Comparison of ENCODE assay signal across 8 cellular contexts in the genomic region with DNA sequence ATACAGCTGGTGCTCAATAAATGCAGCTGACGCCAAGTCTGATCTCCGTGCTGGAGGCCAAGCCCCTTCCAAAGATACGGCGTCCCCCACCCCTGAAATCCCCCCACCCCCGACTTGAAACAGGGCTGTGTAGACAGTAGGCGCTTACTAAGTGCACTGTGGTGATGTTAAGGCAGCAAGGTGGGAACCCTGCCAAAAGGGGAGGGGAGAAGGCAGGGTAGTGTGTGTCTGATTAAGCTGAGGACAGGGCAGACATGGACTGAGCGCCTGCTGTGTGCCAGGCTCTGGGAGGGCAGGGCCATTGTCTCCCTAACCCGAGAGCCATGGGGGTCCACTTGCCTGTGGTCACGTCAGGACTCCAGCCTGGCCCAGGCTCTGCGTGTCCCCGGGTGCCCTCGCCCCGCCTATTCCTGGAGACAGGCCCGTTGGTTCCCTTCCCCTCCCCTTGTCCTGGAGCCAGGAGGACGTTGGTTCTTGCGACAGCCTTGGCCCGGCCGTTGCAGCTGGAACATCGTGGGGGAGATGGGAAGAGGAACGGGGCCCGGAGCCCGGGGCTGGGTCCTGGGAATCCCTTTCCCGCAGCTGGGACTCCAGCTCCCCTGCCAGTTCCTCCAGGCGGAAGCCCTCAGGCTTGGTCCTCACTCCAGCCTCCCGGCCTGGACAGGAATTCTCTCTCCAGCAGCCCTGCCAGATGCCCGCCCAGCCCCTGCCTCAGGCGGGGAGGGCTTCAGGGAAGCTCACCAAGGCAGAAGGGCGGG. TPM values are rescaled to one million over a fixed set of nuclear protein-coding genes. Genes with fewer than 3 reads are reported as not detected.
DNase-seq lines count a peak whose midpoint lies in the region; ATAC-seq and TF ChIP-seq lines count a peak whose summit lies in the region.

No MANE protein-coding gene starts in this region.

- H3K4me3 Mint-ChIP-seq in stimulated activated memory B cell treated with anti-CD40 and anti-IgM and Interleukin-4, amounts not matched to agents 10 μg/mL and 1 μg/mL and 100 μg/mL, for 72 hours: no peak overlapping the region
- no peak overlapping the region for H3K4me3 Mint-ChIP-seq in progenitor cell of endocrine pancreas (ENCODE audit: low read depth)

- no peak overlapping the region for H3K27ac Mint-ChIP-seq in stimulated activated memory B cell treated with anti-CD40 and anti-IgM and Interleukin-4, amounts not matched to agents 10 μg/mL and 1 μg/mL and 100 μg/mL, for 72 hours
- H3K27ac Mint-ChIP-seq in progenitor cell of endocrine pancreas: no peak overlapping the region

- peaks cover 12% of the 10 kb centered on the region for H3K4me1 Mint-ChIP-seq in stimulated activated memory B cell treated with anti-CD40 and anti-IgM and Interleukin-4, amounts not matched to agents 10 μg/mL and 1 μg/mL and 100 μg/mL, for 72 hours
- no peaks in the 10 kb centered on the region for H3K4me1 Mint-ChIP-seq in progenitor cell of endocrine pancreas (ENCODE audit: low read depth)

- H3K4me1 ChIP-seq in duodenal mucosa (ENCODE audit: control insufficient read depth in 1 of 2, insufficient read depth in 2 of 2, low read length in 2 of 2) (no peaks in the 10 kb centered on the region), mucosa of descending colon (ENCODE audit: low read depth) (peaks cover 3% of the 10 kb centered on the region)

- no peaks in the 10 kb centered on the region for H3K36me3 ChIP-seq in duodenal mucosa (ENCODE audit: control insufficient read depth in 1 of 2, insufficient read depth in 2 of 2, low read length in 2 of 2)
- no peaks in the 10 kb centered on the region for H3K36me3 ChIP-seq in mucosa of descending colon (ENCODE audit: low read depth)

- H3K27me3 Mint-ChIP-seq in stimulated activated memory B cell treated with anti-CD40 and anti-IgM and Interleukin-4, amounts not matched to agents 10 μg/mL and 1 μg/mL and 100 μg/mL, for 72 hours: peaks cover 67% of the 10 kb centered on the region
- peaks cover 16% of the 10 kb centered on the region for H3K27me3 Mint-ChIP-seq in progenitor cell of endocrine pancreas

- TF ChIP-seq CTCF in mucosa of descending colon (IDR thresholded peaks at IDR 0.05): no peak
- no peak for TF ChIP-seq CTCF in progenitor cell of endocrine pancreas (IDR thresholded peaks at IDR 0.05; ENCODE audit: unreplicated experiment)

- intact Hi-C loops in mucosa of descending colon (cut with DNase I, micrococcal nuclease): loop anchor here in 1 of 2 donors (10.0 kb wide), 1 partner anchor 134 kb away; a partner anchor contains a TSS

- H3K9me3 ChIP-seq in duodenal mucosa (ENCODE audit: control insufficient read depth in 1 of 2, low read length in 2 of 2) (no peaks in the 10 kb centered on the region), mucosa of descending colon (no peaks in the 10 kb centered on the region)

- ATAC-seq in mucosa of descending colon: peak; percentile 84
- no peak for ATAC-seq in stimulated activated memory B cell treated with anti-CD40 and anti-IgM and Interleukin-4, amounts not matched to agents 10 μg/mL and 1 μg/mL and 100 μg/mL, for 72 hours

- H3K9me3 Mint-ChIP-seq in stimulated activated memory B cell treated with anti-CD40 and anti-IgM and Interleukin-4, amounts not matched to agents 10 μg/mL and 1 μg/mL and 100 μg/mL, for 72 hours: no peaks in the 10 kb centered on the region
- no peaks in the 10 kb centered on the region for H3K9me3 Mint-ChIP-seq in progenitor cell of endocrine pancreas (ENCODE audit: low read depth)

- DNase-seq in GF-D8 (lab: John Stamatoyannopoulos, UW) (peak; percentile 60), NCI-H69 (lab: John Stamatoyannopoulos, UW) (peak; percentile 85), mucosa of descending colon (peak; percentile 75 to 86 (median 75)), progenitor cell of endocrine pancreas (ENCODE audit: low spot score, unreplicated experiment) (no peak), NCI-H1436 treated with DMSO at 0.1 percent for 48 hours (lab: John Stamatoyannopoulos, UW) (no peak), NCI-H187 (lab: John Stamatoyannopoulos, UW) (no peak)

- H3K27ac ChIP-seq in duodenal mucosa (ENCODE audit: low read depth, low read length): peak overlapping the region; percentile 22

- H3K4me3 ChIP-seq in duodenal mucosa (ENCODE audit: low read depth in 1 of 2, low read length in 2 of 2): no peak overlapping the region
- no peak overlapping the region for H3K4me3 ChIP-seq in mucosa of descending colon

- H3K9ac ChIP-seq in duodenal mucosa (ENCODE audit: low read depth in 1 of 2, low read length in 2 of 2): no peak overlapping the region

- H3K36me3 Mint-ChIP-seq in stimulated activated memory B cell treated with anti-CD40 and anti-IgM and Interleukin-4, amounts not matched to agents 10 μg/mL and 1 μg/mL and 100 μg/mL, for 72 hours: no peaks in the 10 kb centered on the region
- H3K36me3 Mint-ChIP-seq in progenitor cell of endocrine pancreas (ENCODE audit: insufficient read depth): no peaks in the 10 kb centered on the region

- peaks cover 16 to 25% of the 10 kb centered on the region in 2 donors for H3K27me3 ChIP-seq in duodenal mucosa (ENCODE audit: control insufficient read depth in 1 of 2, insufficient read depth in 2 of 2, low read length in 2 of 2)

RNA-seq across cellular contexts. Expression of a gene that starts 1.7 kb away (rescaled TPM):
- total RNA-seq in mucosa of descending colon (1 to 10 TPM in 1 of 3 donors, under 1 TPM in 2; 0.43 to 1.2 (median 0.77) TPM), progenitor cell of endocrine pancreas (not detected in 2 replicates)

RNA-seq across cellular contexts. Expression of a gene that starts 9.1 kb away (rescaled TPM):
- 100 to 1,000 TPM in 2 of 3 donors, 10 to 100 TPM in 1; 43.1 to 209 (median 110) TPM for total RNA-seq in mucosa of descending colon
- total RNA-seq in progenitor cell of endocrine pancreas: 1.1 and 1.3 TPM in 2 replicates

RNA-seq across cellular contexts. Expression of a gene that starts 9.6 kb away (rescaled TPM):
- total RNA-seq in mucosa of descending colon (not detected), progenitor cell of endocrine pancreas (not detected in 2 replicates)

RNA-seq across cellular contexts. Expression of a gene that starts 22.8 kb away (rescaled TPM):
- total RNA-seq in mucosa of descending colon (under 1 TPM in 1 of 3 donors, not detected in 2; 0.25 TPM), progenitor cell of endocrine pancreas (4.8 and 5.1 TPM in 2 replicates)

RNA-seq across cellular contexts. Expression of a gene that starts 28.6 kb away (rescaled TPM):
- total RNA-seq in mucosa of descending colon (under 1 TPM in 1 of 3 donors, not detected in 2; 0.19 TPM), progenitor cell of endocrine pancreas (128 and 129 TPM in 2 replicates)

Comparison
In these comparisons a context has a peak if more than half of its experiments do, and no peak if none do; other contexts are left out.
1. DNase-seq: peak in GF-D8 (single experiment), NCI-H69 (single experiment) and mucosa of descending colon (3 of 3); none in progenitor cell of endocrine pancreas (single experiment), NCI-H1436 treated with DMSO at 0.1 percent for 48 hours (single experiment) and NCI-H187 (0 of 2).
2. RNA of a gene that starts 9.1 kb away (total RNA-seq): 43.1 to 209 TPM in mucosa of descending colon; 1.1 to 1.3 TPM in progenitor cell of endocrine pancreas; every median in the first group is over 10 times any median in the second.